In the genomic region with DNA sequence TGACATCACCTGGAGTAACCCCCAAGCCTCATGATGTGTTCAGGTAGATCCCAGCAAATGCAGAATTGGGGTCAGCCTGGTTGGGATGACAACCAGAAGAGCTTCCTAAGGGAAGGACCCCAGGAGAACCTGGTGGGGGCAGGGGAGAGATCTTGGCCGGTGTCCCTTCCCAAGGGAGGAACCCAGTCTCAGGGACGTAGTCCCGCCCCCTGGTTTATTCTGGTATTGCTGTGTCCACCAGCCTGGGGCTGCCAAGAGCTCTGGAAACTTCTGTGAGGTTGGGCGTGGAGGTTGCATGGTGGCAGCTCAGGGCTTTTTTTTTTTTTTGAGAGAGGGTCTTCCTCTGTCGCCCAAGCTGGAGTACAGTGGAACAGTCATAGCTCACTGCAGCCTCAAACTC, we compare ENCODE assay signal across 14 cellular contexts. TPM values are rescaled to one million over a fixed set of nuclear protein-coding genes. Genes with fewer than 3 reads are reported as not detected.
A peak's percentile ranks its signal among the peaks of the same experiment; 100 is the strongest.
DNase-seq lines count a peak whose midpoint lies in the region; TF ChIP-seq lines count a peak whose summit lies in the region.
"Had no signal": no experiment of that assay in that cellular context is flagged by ENCODE, and none has a peak within 500 bp of the region (broad histone marks: within the 10 kb centered on the region; RNA-seq: fewer than 3 reads in every experiment).

No MANE protein-coding gene starts in this region.

- peaks cover 0 to 14% (median 4%) of the 10 kb centered on the region in 11 experiments; a peak in 4 of 22 replicates for H3K36me3 ChIP-seq in BLaER1 treated with 17β-estradiol and CSF1 and Interleukin-3, amounts not matched to agents 10 nM and 100 nM
- H3K36me3 ChIP-seq in H7 (replicated peaks; ENCODE audit: control insufficient read depth, insufficient read depth, low read length) = no peaks in the 10 kb centered on the region
- H3K36me3 ChIP-seq in endodermal cell (ENCODE audit: control insufficient read depth, insufficient read depth, low read length) = peaks cover 26% of the 10 kb centered on the region
- peaks cover 45% of the 10 kb centered on the region for H3K36me3 ChIP-seq in WERI-Rb-1

- 95 to 97% methylated on average over 3 to 5 of the region's 5 CpGs for WGBS in endodermal cell (ENCODE audit: insufficient coverage in 1 of 2, insufficient read length in 1 of 2), 2 experiments

- TF ChIP-seq CTCF in endodermal cell (conservative IDR thresholded peaks at IDR 0.05) (no peak), progenitor cell of endocrine pancreas (IDR thresholded peaks at IDR 0.05; ENCODE audit: unreplicated experiment) (no peak), WERI-Rb-1 (IDR thresholded peaks at IDR 0.05; ENCODE audit: low read depth, low read length) (no peak)

- H3K4me3 ChIP-seq in BLaER1 treated with 17β-estradiol and CSF1 and Interleukin-3, amounts not matched to agents 10 nM and 100 nM = no peak overlapping the region
- no peak overlapping the region for H3K4me3 ChIP-seq in H7 (ENCODE audit: insufficient read depth, low read depth, low read length)
- H3K4me3 ChIP-seq in endodermal cell (ENCODE audit: low read length) = no peak overlapping the region
- H3K4me3 ChIP-seq in WERI-Rb-1 (ENCODE audit: low read depth, low read length) = no peak overlapping the region
- H3K4me3 ChIP-seq: SJCRH30 had no signal

- H3K9me3 ChIP-seq in BLaER1 treated with 17β-estradiol and CSF1 and Interleukin-3, amounts not matched to agents 10 nM and 100 nM (replicated peaks in 1 of 11) = peaks cover 0 to 3% (median 0%) of the 10 kb centered on the region in 11 experiments; a peak in 1 of 22 replicates
- H3K9me3 ChIP-seq in endodermal cell (ENCODE audit: control insufficient read depth, low read length) (no peaks in the 10 kb centered on the region), WERI-Rb-1 (ENCODE audit: severe bottlenecking) (no peaks in the 10 kb centered on the region)
- H3K9me3 ChIP-seq: SJCRH30 had no signal

- H3K9ac ChIP-seq in BLaER1 treated with 17β-estradiol and CSF1 and Interleukin-3, amounts not matched to agents 10 nM and 100 nM = peak overlapping the region in 1 of 11 experiments; percentile 2; a peak in 1 of 22 replicates
- no peak overlapping the region for H3K9ac ChIP-seq in endodermal cell (ENCODE audit: extremely low read depth, low read length, poor library complexity, severe bottlenecking)

- peaks cover 8 to 43% (median 30%) of the 10 kb centered on the region in 10 experiments for H3K4me1 ChIP-seq in BLaER1 treated with 17β-estradiol and CSF1 and Interleukin-3, amounts not matched to agents 10 nM and 100 nM
- H3K4me1 ChIP-seq in endodermal cell (ENCODE audit: control insufficient read depth, insufficient read depth, low read length) = no peaks in the 10 kb centered on the region

- H3K27ac Mint-ChIP-seq in endodermal cell = no peak overlapping the region
- peak overlapping the region; percentile 63 for H3K27ac Mint-ChIP-seq in progenitor cell of endocrine pancreas
- H3K27ac Mint-ChIP-seq: HFFc6 had no signal

- H3K4me1 Mint-ChIP-seq in endodermal cell (peaks cover 4% of the 10 kb centered on the region), progenitor cell of endocrine pancreas (ENCODE audit: low read depth) (peaks cover 4% of the 10 kb centered on the region)

- peak overlapping the region in 8 of 11 experiments; percentile 13 to 62 (median 34); a peak in 14 of 22 replicates for H3K4me2 ChIP-seq in BLaER1 treated with 17β-estradiol and CSF1 and Interleukin-3, amounts not matched to agents 10 nM and 100 nM

- H4K20me1 ChIP-seq in BLaER1 treated with 17β-estradiol and CSF1 and Interleukin-3, amounts not matched to agents 10 nM and 100 nM = peaks cover 12 to 78% (median 58%) of the 10 kb centered on the region in 11 experiments; a peak in 18 of 22 replicates

- H3K9me3 Mint-ChIP-seq in endodermal cell (no peaks in the 10 kb centered on the region), progenitor cell of endocrine pancreas (ENCODE audit: low read depth) (no peaks in the 10 kb centered on the region)
- H3K9me3 Mint-ChIP-seq: HFFc6 had no signal

- H3K27me3 Mint-ChIP-seq in endodermal cell (ENCODE audit: insufficient read depth) (no peaks in the 10 kb centered on the region), progenitor cell of endocrine pancreas (no peaks in the 10 kb centered on the region)

- H3K4me3 Mint-ChIP-seq in endodermal cell (no peak overlapping the region), progenitor cell of endocrine pancreas (ENCODE audit: low read depth) (no peak overlapping the region)
- H3K4me3 Mint-ChIP-seq: HFFc6 had no signal

- peaks cover 22% of the 10 kb centered on the region for H3K36me3 Mint-ChIP-seq in endodermal cell (ENCODE audit: low read depth)
- peaks cover 2% of the 10 kb centered on the region for H3K36me3 Mint-ChIP-seq in progenitor cell of endocrine pancreas (ENCODE audit: insufficient read depth)

- DNase-seq in H7 (peak; percentile 62), endodermal cell (peak; percentile 47), progenitor cell of endocrine pancreas (ENCODE audit: low spot score, unreplicated experiment) (no peak), SW480 (ENCODE audit: low spot score) (no peak), WERI-Rb-1 (no peak), NCI-H524 treated with DMSO at 0.1 percent for 48 hours (lab: John Stamatoyannopoulos, UW) (no peak)
- DNase-seq: C1 segment of cervical spinal cord; HFFc6; NCI-H187 treated with DMSO at 0.1 percent for 48 hours; NCI-H2171; NCI-H446; NK-92 treated with Interleukin-12 subunit alpha and Interleukin-12 subunit beta, amount 100 ng/mL, for 24 hours; SJCRH30 had no signal

- no peak overlapping the region for H3K27ac ChIP-seq in BLaER1 treated with 17β-estradiol and CSF1 and Interleukin-3, amounts not matched to agents 10 nM and 100 nM
- H3K27ac ChIP-seq in endodermal cell (ENCODE audit: low read depth, low read length) = no peak overlapping the region
- no peak overlapping the region for H3K27ac ChIP-seq in WERI-Rb-1
- H3K27ac ChIP-seq: SJCRH30 had no signal

- H3K27me3 ChIP-seq in BLaER1 treated with 17β-estradiol and CSF1 and Interleukin-3, amounts not matched to agents 10 nM and 100 nM = no peaks in the 10 kb centered on the region
- no peaks in the 10 kb centered on the region for H3K27me3 ChIP-seq in H7 (ENCODE audit: control insufficient read depth, insufficient read depth, low read length)
- no peaks in the 10 kb centered on the region for H3K27me3 ChIP-seq in endodermal cell (ENCODE audit: control insufficient read depth, insufficient read depth, low read length, poor library complexity, severe bottlenecking)
- H3K27me3 ChIP-seq in WERI-Rb-1 (ENCODE audit: insufficient read depth, low read depth, severe bottlenecking) = no peaks in the 10 kb centered on the region
- H3K27me3 ChIP-seq: SJCRH30 had no signal

RNA-seq across cellular contexts. Expression of gene GTF2IRD1, which starts 19.4 kb away (rescaled TPM):
- 19.6 and 21.1 TPM in 2 replicates for total RNA-seq in H7 (2014; rRNA removed; shearing (Covaris generic))
- 10 to 100 TPM; 54.8 to 84.4 TPM for total RNA-seq in endodermal cell
- 54.6 TPM for polyA plus RNA-seq in endodermal cell (2013, experiment 1 of 2)
- polyA plus RNA-seq in endodermal cell (2013, experiment 2 of 2) = 54.2 TPM
- total RNA-seq in progenitor cell of endocrine pancreas = 52.6 and 60.7 TPM in 2 replicates

Comparison
In these comparisons a context has a peak if more than half of its experiments do, and no peak if none do; other contexts are left out.
1. DNase-seq: peak in H7 (single experiment) and endodermal cell (single experiment); none in progenitor cell of endocrine pancreas (single experiment), SW480 (single experiment), WERI-Rb-1 (single experiment) and NCI-H524 treated with DMSO at 0.1 percent for 48 hours (single experiment).